ENCODE assay signal across 1 cellular context in the genomic region with DNA sequence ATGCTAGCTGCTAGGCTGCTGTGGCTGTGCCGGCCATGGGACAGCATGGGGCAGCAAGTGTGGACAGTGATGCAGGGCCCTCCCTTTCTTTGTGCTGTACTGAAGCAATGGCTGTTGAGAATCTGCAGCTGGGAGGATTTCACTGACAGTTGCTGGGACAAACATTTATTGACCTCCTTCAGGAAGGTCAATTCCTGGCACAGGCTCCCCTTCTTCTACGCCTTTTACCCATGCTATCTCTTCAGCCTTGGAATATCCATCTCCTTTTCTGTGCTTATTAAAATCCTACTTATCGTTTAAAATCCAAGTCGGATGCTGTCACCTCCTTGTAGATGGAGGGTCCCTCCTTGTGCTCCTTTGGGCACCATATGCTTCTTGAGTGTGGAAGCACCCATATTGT.
TF ChIP-seq lines count a peak whose summit lies in the region.

No MANE protein-coding gene starts in this region.

TF ChIP-seq in IMR-90, 13 proteins besides CTCF, POLR2A, EP300 and RAD21:
- TF ChIP-seq, protein P1, sequence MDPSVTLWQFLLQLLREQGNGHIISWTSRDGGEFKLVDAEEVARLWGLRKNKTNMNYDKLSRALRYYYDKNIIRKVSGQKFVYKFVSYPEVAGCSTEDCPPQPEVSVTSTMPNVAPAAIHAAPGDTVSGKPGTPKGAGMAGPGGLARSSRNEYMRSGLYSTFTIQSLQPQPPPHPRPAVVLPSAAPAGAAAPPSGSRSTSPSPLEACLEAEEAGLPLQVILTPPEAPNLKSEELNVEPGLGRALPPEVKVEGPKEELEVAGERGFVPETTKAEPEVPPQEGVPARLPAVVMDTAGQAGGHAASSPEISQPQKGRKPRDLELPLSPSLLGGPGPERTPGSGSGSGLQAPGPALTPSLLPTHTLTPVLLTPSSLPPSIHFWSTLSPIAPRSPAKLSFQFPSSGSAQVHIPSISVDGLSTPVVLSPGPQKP (IDR thresholded peaks at IDR 0.05; ENCODE audit: borderline replicate concordance, low read depth, low read length), result no peak
- TF ChIP-seq CEBPB (IDR thresholded peaks at IDR 0.05; ENCODE audit: low read depth, low read length) (no peak), NFE2L2 (IDR thresholded peaks at IDR 0.05; ENCODE audit: low read depth, low read length) (no peak), FOS (IDR thresholded peaks at IDR 0.05; ENCODE audit: low read depth, low read length) (no peak), BHLHE40 (IDR thresholded peaks at IDR 0.05; ENCODE audit: low read depth, low read length) (no peak), RFX5 (IDR thresholded peaks at IDR 0.05; ENCODE audit: low read depth, low read length) (no peak), MXI1 (IDR thresholded peaks at IDR 0.05; ENCODE audit: borderline replicate concordance, low read depth, low read length) (no peak), RCOR1 (IDR thresholded peaks at IDR 0.05; ENCODE audit: insufficient replicate concordance, low read length) (no peak), SMC3 (IDR thresholded peaks at IDR 0.05; ENCODE audit: low read depth, low read length) (no peak), MAZ (IDR thresholded peaks at IDR 0.05; ENCODE audit: borderline replicate concordance, low read depth, low read length) (no peak), MAFK (IDR thresholded peaks at IDR 0.05; ENCODE audit: low read depth, low read length) (no peak), CHD1 (IDR thresholded peaks at IDR 0.05; ENCODE audit: low read depth, low read length) (no peak)
- TF ChIP-seq, protein P2, sequence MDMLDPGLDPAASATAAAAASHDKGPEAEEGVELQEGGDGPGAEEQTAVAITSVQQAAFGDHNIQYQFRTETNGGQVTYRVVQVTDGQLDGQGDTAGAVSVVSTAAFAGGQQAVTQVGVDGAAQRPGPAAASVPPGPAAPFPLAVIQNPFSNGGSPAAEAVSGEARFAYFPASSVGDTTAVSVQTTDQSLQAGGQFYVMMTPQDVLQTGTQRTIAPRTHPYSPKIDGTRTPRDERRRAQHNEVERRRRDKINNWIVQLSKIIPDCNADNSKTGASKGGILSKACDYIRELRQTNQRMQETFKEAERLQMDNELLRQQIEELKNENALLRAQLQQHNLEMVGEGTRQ (IDR thresholded peaks at IDR 0.05; ENCODE audit: low read depth, low read length), result no peak
TF ChIP-seq in IMR-90: peak in this region for 0.
